Comparison of ENCODE assay signal across 11 cellular contexts in genomic region chr17:79771276-79771675, GRCh38. TPM values are rescaled to one million over a fixed set of nuclear protein-coding genes. Genes with fewer than 3 reads are reported as not detected.
"Had no signal": no experiment of that assay in that cellular context is flagged by ENCODE, and none has a peak within 500 bp of the region (broad histone marks: within the 10 kb centered on the region; RNA-seq: fewer than 3 reads in every experiment).

No MANE protein-coding gene starts in this region.

- H3K4me2 ChIP-seq: GM23338, KMS-11 had no signal

- FAIRE-seq: H1, H54 had no signal

- H3K9ac ChIP-seq: KMS-11 had no signal

- H2AFZ ChIP-seq: GM23338 had no signal

- DNase-seq: HFFc6, IMR-90, KBM-7 had no signal

- H3K27ac ChIP-seq: HL-60, KMS-11 had no signal

- H3K36me3 ChIP-seq: HAP-1 had no signal

- H3K4me3 ChIP-seq: GM23338, HAP-1 had no signal

- ATAC-seq: GM23338, HCT116 had no signal

RNA-seq across cellular contexts. Expression of gene ENPP7, which starts 40.5 kb away (rescaled TPM):
- total RNA-seq: GM23338, H1, HFFc6, HT1080, IMR-90 had no signal
- polyA plus RNA-seq: GM23338, H1, IMR-90 had no signal
